Comparison of ENCODE assay signal across 24 cellular contexts in genomic region chr11:95897731-95898130, GRCh38. TPM values are rescaled to one million over a fixed set of nuclear protein-coding genes. Genes with fewer than 3 reads are reported as not detected.
A peak's percentile ranks its signal among the peaks of the same experiment; 100 is the strongest.
DNase-seq lines count a peak whose midpoint lies in the region; ATAC-seq and TF ChIP-seq lines count a peak whose summit lies in the region.
"Had no signal": no experiment of that assay in that cellular context is flagged by ENCODE, and none has a peak within 500 bp of the region (broad histone marks: within the 10 kb centered on the region; RNA-seq: fewer than 3 reads in every experiment).

No MANE protein-coding gene starts in this region.

- H3K9me3 Mint-ChIP-seq in HFFc6, result no peaks in the 10 kb centered on the region
- H3K9me3 Mint-ChIP-seq in activated T-helper 2 cell treated with anti-CD3 and anti-CD28 coated beads, Interferon-gamma antibody, Interleukin-2, Interleukin-4, amounts not matched to agents 10 μg/mL and 5 μg/mL and 100 μg/mL, durations not matched to agents 14 hours and 24 hours and 36 hours, result no peaks in the 10 kb centered on the region
- H3K9me3 Mint-ChIP-seq in activated T-helper 17 cell treated with anti-CD3 and anti-CD28 coated beads, Interleukin-2, amount 50 U/mL, for 72 hours, result no peaks in the 10 kb centered on the region
- H3K9me3 Mint-ChIP-seq: activated CD4-positive, alpha-beta memory T cell treated with anti-CD3 and anti-CD28 coated beads for 36 hours; GM23338; stimulated activated naive CD8-positive, alpha-beta T cell treated with anti-CD3 and anti-CD28 coated beads, Interleukin-15, Interleukin-2, amounts not matched to agents 100 ng/mL and 50 ng/mL, for 24 hours had no signal

- H3K36me3 ChIP-seq in brain microvascular endothelial cell (replicated peaks), result no peaks in the 10 kb centered on the region
- H3K36me3 ChIP-seq: transverse colon had no signal

- in situ Hi-C loops in brain microvascular endothelial cell (cut with HindIII; ENCODE audit: low pct_ligation_motif_present, low sequenced_read_pairs), result no loop called here

- no peak overlapping the region for H3K4me3 Mint-ChIP-seq in HFFc6
- no peak overlapping the region for H3K4me3 Mint-ChIP-seq in activated T-helper 2 cell treated with anti-CD3 and anti-CD28 coated beads, Interferon-gamma antibody, Interleukin-2, Interleukin-4, amounts not matched to agents 10 μg/mL and 5 μg/mL and 100 μg/mL, durations not matched to agents 14 hours and 24 hours and 36 hours (ENCODE audit: low read depth)
- H3K4me3 Mint-ChIP-seq in activated T-helper 17 cell treated with anti-CD3 and anti-CD28 coated beads, Interleukin-2, amount 50 U/mL, for 72 hours, result no peak overlapping the region
- H3K4me3 Mint-ChIP-seq: activated CD4-positive, alpha-beta memory T cell treated with anti-CD3 and anti-CD28 coated beads for 36 hours; GM23338; stimulated activated naive CD8-positive, alpha-beta T cell treated with anti-CD3 and anti-CD28 coated beads, Interleukin-15, Interleukin-2, amounts not matched to agents 100 ng/mL and 50 ng/mL, for 24 hours; T-helper 17 cell had no signal

- DNase-seq in HFFc6 (peak; percentile 52), brain microvascular endothelial cell (peak; percentile 40), iris pigment epithelial cell (ENCODE audit: low read depth) (peak; percentile 79), NCI-H345 (lab: John Stamatoyannopoulos, UW) (no peak)
- DNase-seq in activated T-helper 2 cell treated with anti-CD3 and anti-CD28 coated beads, Interferon-gamma antibody, Interleukin-2, Interleukin-4, amounts not matched to agents 10 μg/mL and 5 μg/mL and 100 μg/mL, durations not matched to agents 14 hours and 24 hours and 36 hours (ENCODE audit: low spot score), result no peak
- DNase-seq: activated CD4-positive, alpha-beta memory T cell treated with anti-CD3 and anti-CD28 coated beads for 36 hours; activated gamma-delta T cell treated with Interleukin-2 at 50 U/mL for 16 hours; central memory CD4-positive, alpha-beta T cell; effector CD4-positive, alpha-beta T cell; head of caudate nucleus; mucosa of descending colon; NCI-H1930; psoas muscle; SIG-M5; stimulated activated CD4-positive, alpha-beta T cell treated with anti-CD3 and anti-CD28 coated beads, Interleukin-4, amount 100 ng/mL, for 1 hour; T-helper 17 cell; transverse colon had no signal

- H3K27me3 ChIP-seq in brain microvascular endothelial cell (replicated peaks), result no peaks in the 10 kb centered on the region
- H3K27me3 ChIP-seq: BLaER1 treated with 17β-estradiol and CSF1 and Interleukin-3, amounts not matched to agents 10 nM and 100 nM; transverse colon had no signal

- no peak for ATAC-seq in GM18868 (IDR thresholded peaks at IDR 0.05; ENCODE audit: unreplicated experiment)
- no peak for ATAC-seq in activated T-helper 17 cell treated with anti-CD3 and anti-CD28 coated beads, Interleukin-2, amount 50 U/mL, for 72 hours (replicated peaks)
- ATAC-seq: esophagus mucosa, GM23338, K562, mucosa of descending colon, psoas muscle, T-helper 17 cell had no signal

- peaks cover 5% of the 10 kb centered on the region; the same call in 1 of the 2 replicates for H3K36me3 Mint-ChIP-seq in HFFc6 (ENCODE audit: low read depth)
- no peaks in the 10 kb centered on the region for H3K36me3 Mint-ChIP-seq in activated T-helper 2 cell treated with anti-CD3 and anti-CD28 coated beads, Interferon-gamma antibody, Interleukin-2, Interleukin-4, amounts not matched to agents 10 μg/mL and 5 μg/mL and 100 μg/mL, durations not matched to agents 14 hours and 24 hours and 36 hours (ENCODE audit: low read depth)
- H3K36me3 Mint-ChIP-seq in activated T-helper 17 cell treated with anti-CD3 and anti-CD28 coated beads, Interleukin-2, amount 50 U/mL, for 72 hours (ENCODE audit: low read depth), result no peaks in the 10 kb centered on the region

- peak overlapping the region; percentile 23; the same call in 1 of the 2 replicates for H3K27ac Mint-ChIP-seq in HFFc6
- no peak overlapping the region for H3K27ac Mint-ChIP-seq in activated T-helper 2 cell treated with anti-CD3 and anti-CD28 coated beads, Interferon-gamma antibody, Interleukin-2, Interleukin-4, amounts not matched to agents 10 μg/mL and 5 μg/mL and 100 μg/mL, durations not matched to agents 14 hours and 24 hours and 36 hours
- no peak overlapping the region for H3K27ac Mint-ChIP-seq in activated T-helper 17 cell treated with anti-CD3 and anti-CD28 coated beads, Interleukin-2, amount 50 U/mL, for 72 hours
- H3K27ac Mint-ChIP-seq: activated CD4-positive, alpha-beta memory T cell treated with anti-CD3 and anti-CD28 coated beads for 36 hours; GM23338; stimulated activated naive CD8-positive, alpha-beta T cell treated with anti-CD3 and anti-CD28 coated beads, Interleukin-15, Interleukin-2, amounts not matched to agents 100 ng/mL and 50 ng/mL, for 24 hours; T-helper 17 cell had no signal

- TF ChIP-seq CTCF in HFFc6 (IDR thresholded peaks at IDR 0.05) (no peak), brain microvascular endothelial cell (IDR thresholded peaks at IDR 0.05; ENCODE audit: low read depth, low read length, missing control alignments) (no peak)

- intact Hi-C loops in activated T-helper 2 cell treated with anti-CD3 and anti-CD28 coated beads, Interferon-gamma antibody, Interleukin-2, Interleukin-4, amounts not matched to agents 10 μg/mL and 5 μg/mL and 100 μg/mL, durations not matched to agents 14 hours and 24 hours and 36 hours (cut with micrococcal nuclease), result no loop called here

- no peaks in the 10 kb centered on the region for H3K27me3 Mint-ChIP-seq in HFFc6 (ENCODE audit: insufficient read depth)
- no peaks in the 10 kb centered on the region for H3K27me3 Mint-ChIP-seq in activated T-helper 2 cell treated with anti-CD3 and anti-CD28 coated beads, Interferon-gamma antibody, Interleukin-2, Interleukin-4, amounts not matched to agents 10 μg/mL and 5 μg/mL and 100 μg/mL, durations not matched to agents 14 hours and 24 hours and 36 hours (ENCODE audit: low read depth)
- H3K27me3 Mint-ChIP-seq in activated T-helper 17 cell treated with anti-CD3 and anti-CD28 coated beads, Interleukin-2, amount 50 U/mL, for 72 hours, result no peaks in the 10 kb centered on the region
- H3K27me3 Mint-ChIP-seq: activated CD4-positive, alpha-beta memory T cell treated with anti-CD3 and anti-CD28 coated beads for 36 hours; stimulated activated naive CD8-positive, alpha-beta T cell treated with anti-CD3 and anti-CD28 coated beads, Interleukin-15, Interleukin-2, amounts not matched to agents 100 ng/mL and 50 ng/mL, for 24 hours; T-helper 17 cell had no signal

- H3K27ac ChIP-seq in brain microvascular endothelial cell, result no peak overlapping the region
- H3K27ac ChIP-seq: BLaER1 treated with 17β-estradiol and CSF1 and Interleukin-3, amounts not matched to agents 10 nM and 100 nM; psoas muscle; transverse colon had no signal

- no peaks in the 10 kb centered on the region; the same call in 1 of the 2 replicates for H3K4me1 Mint-ChIP-seq in HFFc6 (ENCODE audit: low read depth)
- H3K4me1 Mint-ChIP-seq in activated T-helper 2 cell treated with anti-CD3 and anti-CD28 coated beads, Interferon-gamma antibody, Interleukin-2, Interleukin-4, amounts not matched to agents 10 μg/mL and 5 μg/mL and 100 μg/mL, durations not matched to agents 14 hours and 24 hours and 36 hours (ENCODE audit: low read depth), result peaks cover 4% of the 10 kb centered on the region
- no peaks in the 10 kb centered on the region for H3K4me1 Mint-ChIP-seq in activated T-helper 17 cell treated with anti-CD3 and anti-CD28 coated beads, Interleukin-2, amount 50 U/mL, for 72 hours

- H3K4me3 ChIP-seq in brain microvascular endothelial cell (ENCODE audit: low read depth, low read length), result no peak overlapping the region
- H3K4me3 ChIP-seq: BLaER1 treated with 17β-estradiol and CSF1 and Interleukin-3, amounts not matched to agents 10 nM and 100 nM; GM23338; K562; mucosa of descending colon; psoas muscle; transverse colon had no signal

RNA-seq across cellular contexts. Expression of gene MTMR2, which starts 26.2 kb away (rescaled TPM):
- total RNA-seq in HFFc6 (2021; fragmentation: NEBNext Ultra II Directional; extraction: Animal tissue kit (Norgen Biotek cat#: 25700)), result 10 to 100 TPM; 40.0 to 52.1 (median 48.4) TPM
- total RNA-seq in activated T-helper 2 cell treated with anti-CD3 and anti-CD28 coated beads, Interferon-gamma antibody, Interleukin-2, Interleukin-4, amounts not matched to agents 10 μg/mL and 5 μg/mL and 100 μg/mL, durations not matched to agents 14 hours and 24 hours and 36 hours, result 41.7 and 45.4 TPM in 2 replicates
- 10 to 100 TPM; 14.9 to 35.4 TPM for total RNA-seq in activated T-helper 17 cell treated with anti-CD3 and anti-CD28 coated beads, Interleukin-2, amount 50 U/mL, for 72 hours

Comparison
In these comparisons a context has a peak if more than half of its experiments do, and no peak if none do; other contexts are left out.
1. DNase-seq: peak in HFFc6 (single experiment), brain microvascular endothelial cell (single experiment) and iris pigment epithelial cell (single experiment); none in NCI-H345 (single experiment) and activated T-helper 2 cell treated with anti-CD3 and anti-CD28 coated beads, Interferon-gamma antibody, Interleukin-2, Interleukin-4, amounts not matched to agents 10 μg/mL and 5 μg/mL and 100 μg/mL, durations not matched to agents 14 hours and 24 hours and 36 hours (single experiment).